Comparison of ENCODE assay signal across 8 cellular contexts in the genomic region with DNA sequence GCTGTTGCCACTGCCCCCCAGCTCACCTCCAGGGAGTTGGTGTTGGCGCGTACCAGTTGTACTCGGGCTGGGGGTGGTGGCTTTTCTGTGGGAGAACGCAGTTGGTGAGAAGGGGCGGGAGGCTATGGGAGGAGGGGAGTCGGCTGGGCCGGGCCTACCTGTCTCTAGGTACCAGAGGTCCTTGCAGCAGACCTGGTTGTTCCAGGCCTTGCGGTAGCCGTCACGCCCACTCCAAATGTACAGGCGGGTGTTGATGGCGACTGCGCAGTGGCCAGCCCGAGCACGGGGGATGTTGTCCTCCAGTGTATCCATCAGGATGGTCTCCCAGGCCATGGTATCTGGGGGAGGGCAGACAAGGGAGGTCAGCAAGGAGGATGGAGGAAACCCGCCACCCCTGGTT.
"Had no signal": no experiment of that assay in that cellular context is flagged by ENCODE, and none has a peak within 500 bp of the region (broad histone marks: within the 10 kb centered on the region; RNA-seq: fewer than 3 reads in every experiment).

No MANE protein-coding gene starts in this region.

- DNase-seq: GDM1, GF-D8 had no signal

- H3K4me3 ChIP-seq: GM12878 had no signal

- ATAC-seq: GM12878 had no signal

- FAIRE-seq: G401.6, GM12878, GM12891, GM12892, GM18507, GM19239 had no signal
